In genomic region chr10:43576062-43576461, GRCh38 we compare ENCODE assay signal across 19 cellular contexts. TPM values are rescaled to one million over a fixed set of nuclear protein-coding genes. Genes with fewer than 3 reads are reported as not detected.
DNase-seq lines count a peak whose midpoint lies in the region; ATAC-seq and TF ChIP-seq lines count a peak whose summit lies in the region.
"Had no signal": no experiment of that assay in that cellular context is flagged by ENCODE, and none has a peak within 500 bp of the region (broad histone marks: within the 10 kb centered on the region; RNA-seq: fewer than 3 reads in every experiment).

No MANE protein-coding gene starts in this region.

- intact Hi-C loops in activated CD4-positive, alpha-beta T cell treated with anti-CD3 and anti-CD28 coated beads, Interleukin-2, amount 10 ng/mL, durations not matched to agents 24 days and 14 days (cut with micrococcal nuclease): no loop called here
- intact Hi-C loops in right lobe of liver (cut with DNase I): no loop called here

- H3K9me3 ChIP-seq in Loucy (ENCODE audit: insufficient read depth, low read depth, low read length): 0 out of 2 replicates have a peak, but pooled peaks cover 3% of the 10 kb centered on the region
- no peaks in the 10 kb centered on the region for H3K9me3 ChIP-seq in right lobe of liver
- H3K9me3 ChIP-seq: gastroesophageal sphincter, HAP-1, thyroid gland had no signal

- H3K27ac ChIP-seq in right lobe of liver: no peak overlapping the region
- H3K27ac ChIP-seq: A549, epithelial cell of prostate, gastroesophageal sphincter, thyroid gland had no signal

- H3K27me3 ChIP-seq in Loucy (ENCODE audit: insufficient read depth, low read length, poor library complexity, severe bottlenecking) (no peaks in the 10 kb centered on the region), right lobe of liver (no peaks in the 10 kb centered on the region)
- H3K27me3 ChIP-seq: gastroesophageal sphincter, thyroid gland had no signal

- no peak for TF ChIP-seq POLR2A in right lobe of liver (IDR thresholded peaks at IDR 0.05)

- H3K4me3 ChIP-seq in Loucy (ENCODE audit: low read length, poor library complexity, severe bottlenecking): no peak overlapping the region
- H3K4me3 ChIP-seq in right lobe of liver: no peak overlapping the region
- H3K4me3 ChIP-seq: A549, gastroesophageal sphincter, HAP-1, thyroid gland had no signal

- no peak overlapping the region for H3K27ac Mint-ChIP-seq in activated CD4-positive, alpha-beta T cell treated with anti-CD3 and anti-CD28 coated beads, Interleukin-2, amount 10 ng/mL, durations not matched to agents 24 days and 14 days
- no peak overlapping the region for H3K27ac Mint-ChIP-seq in activated naive CD8-positive, alpha-beta T cell treated with anti-CD3 and anti-CD28 coated beads, Interleukin-2, amount 50 U/mL, for 24 hours
- H3K27ac Mint-ChIP-seq in nephron progenitor cell: no peak overlapping the region

- TF ChIP-seq CTCF in Loucy (conservative IDR thresholded peaks at IDR 0.05; ENCODE audit: low read length) (no peak), nephron progenitor cell (IDR thresholded peaks at IDR 0.05) (no peak), right lobe of liver (IDR thresholded peaks at IDR 0.05) (no peak)

- 94% methylated on average over 4 of the region's 5 CpGs for WGBS in right lobe of liver (ENCODE audit: insufficient coverage, low coverage, low lambda C conversion rate, missing lambda C conversion rate)

- H3K4me1 ChIP-seq in Loucy (ENCODE audit: insufficient read depth, low read length, poor library complexity, severe bottlenecking): peaks cover 3% of the 10 kb centered on the region
- H3K4me1 ChIP-seq in right lobe of liver: no peaks in the 10 kb centered on the region
- H3K4me1 ChIP-seq: A549, HAP-1 had no signal

- H3K9me3 Mint-ChIP-seq in activated CD4-positive, alpha-beta T cell treated with anti-CD3 and anti-CD28 coated beads, Interleukin-2, amount 10 ng/mL, durations not matched to agents 24 days and 14 days: peaks cover 37% of the 10 kb centered on the region
- H3K9me3 Mint-ChIP-seq in activated naive CD8-positive, alpha-beta T cell treated with anti-CD3 and anti-CD28 coated beads, Interleukin-2, amount 50 U/mL, for 24 hours: peaks cover 50% of the 10 kb centered on the region
- peaks cover 53% of the 10 kb centered on the region for H3K9me3 Mint-ChIP-seq in nephron progenitor cell

- peaks cover 4% of the 10 kb centered on the region for H3K27me3 Mint-ChIP-seq in activated CD4-positive, alpha-beta T cell treated with anti-CD3 and anti-CD28 coated beads, Interleukin-2, amount 10 ng/mL, durations not matched to agents 24 days and 14 days
- H3K27me3 Mint-ChIP-seq in activated naive CD8-positive, alpha-beta T cell treated with anti-CD3 and anti-CD28 coated beads, Interleukin-2, amount 50 U/mL, for 24 hours: no peaks in the 10 kb centered on the region
- H3K27me3 Mint-ChIP-seq in nephron progenitor cell (ENCODE audit: low read depth, poor library complexity): peaks cover 17% of the 10 kb centered on the region

- peak overlapping the region; percentile 61 for H3K4me3 Mint-ChIP-seq in activated CD4-positive, alpha-beta T cell treated with anti-CD3 and anti-CD28 coated beads, Interleukin-2, amount 10 ng/mL, durations not matched to agents 24 days and 14 days
- peak overlapping the region; percentile 7 for H3K4me3 Mint-ChIP-seq in activated naive CD8-positive, alpha-beta T cell treated with anti-CD3 and anti-CD28 coated beads, Interleukin-2, amount 50 U/mL, for 24 hours
- H3K4me3 Mint-ChIP-seq in nephron progenitor cell: peak overlapping the region; percentile 52

- H3K4me2 ChIP-seq in Loucy (ENCODE audit: low read depth, low read length, poor library complexity, severe bottlenecking): no peak overlapping the region
- H3K4me2 ChIP-seq: A549 had no signal

- H3K36me3 ChIP-seq in Loucy (ENCODE audit: insufficient read depth, low read length) (no peaks in the 10 kb centered on the region), right lobe of liver (no peaks in the 10 kb centered on the region)
- H3K36me3 ChIP-seq: gastroesophageal sphincter, HAP-1, thyroid gland had no signal

- no peak for ATAC-seq in activated naive CD8-positive, alpha-beta T cell treated with anti-CD3 and anti-CD28 coated beads, Interleukin-2, amount 50 U/mL, for 24 hours
- ATAC-seq in right lobe of liver (no peak), GM19328 (IDR thresholded peaks at IDR 0.05; ENCODE audit: unreplicated experiment) (no peak)
- ATAC-seq: A549, gastroesophageal sphincter, Panc1 had no signal

- DNase-seq in activated CD4-positive, alpha-beta T cell treated with anti-CD3 and anti-CD28 coated beads, Interleukin-2, amount 10 ng/mL, durations not matched to agents 24 days and 14 days: no peak
- no peak for DNase-seq in activated CD4-positive, alpha-beta T cell treated with anti-CD3 and anti-CD28 coated beads for 48 hours
- no peak for DNase-seq in activated naive CD8-positive, alpha-beta T cell treated with anti-CD3 and anti-CD28 coated beads, Interleukin-2, amount 50 U/mL, for 24 hours
- no peak for DNase-seq in nephron progenitor cell
- no peak for DNase-seq in right lobe of liver
- DNase-seq in HPDE6-E6E7 (ENCODE audit: extremely low spot score): no peak
- DNase-seq: amniotic stem cell, MM.1S, NCI-H1930, NCI-H526 treated with DMSO at 0.1 percent for 48 hours, retina, thyroid gland had no signal

- no peak overlapping the region for H3K9ac ChIP-seq in Loucy (ENCODE audit: low read depth, low read length, poor library complexity, severe bottlenecking)

- peak overlapping the region; percentile 76 for H2AFZ ChIP-seq in Loucy (ENCODE audit: low read length)

- H3K9me2 ChIP-seq in Loucy (replicated peaks; ENCODE audit: low read depth, low read length): no peaks in the 10 kb centered on the region

- H3F3A ChIP-seq in Loucy (ENCODE audit: low read depth): no peaks in the 10 kb centered on the region

- no peaks in the 10 kb centered on the region for H4K20me1 ChIP-seq in Loucy (ENCODE audit: insufficient read depth, low read length, poor library complexity, severe bottlenecking)

- H3K36me3 Mint-ChIP-seq in activated CD4-positive, alpha-beta T cell treated with anti-CD3 and anti-CD28 coated beads, Interleukin-2, amount 10 ng/mL, durations not matched to agents 24 days and 14 days (ENCODE audit: low read depth): peaks cover 12% of the 10 kb centered on the region
- H3K36me3 Mint-ChIP-seq in activated naive CD8-positive, alpha-beta T cell treated with anti-CD3 and anti-CD28 coated beads, Interleukin-2, amount 50 U/mL, for 24 hours (ENCODE audit: low read depth): peaks cover 42% of the 10 kb centered on the region
- H3K36me3 Mint-ChIP-seq in nephron progenitor cell (ENCODE audit: low read depth): peaks cover 20% of the 10 kb centered on the region

- H3K4me1 Mint-ChIP-seq in activated CD4-positive, alpha-beta T cell treated with anti-CD3 and anti-CD28 coated beads, Interleukin-2, amount 10 ng/mL, durations not matched to agents 24 days and 14 days: peaks cover 21% of the 10 kb centered on the region
- H3K4me1 Mint-ChIP-seq in activated naive CD8-positive, alpha-beta T cell treated with anti-CD3 and anti-CD28 coated beads, Interleukin-2, amount 50 U/mL, for 24 hours: peaks cover 49% of the 10 kb centered on the region
- peaks cover 21% of the 10 kb centered on the region for H3K4me1 Mint-ChIP-seq in nephron progenitor cell

- H3K79me2 ChIP-seq in Loucy (ENCODE audit: insufficient read depth, low read length): no peaks in the 10 kb centered on the region

RNA-seq across cellular contexts. Expression of gene ZNF239, which starts 1.6 kb away (rescaled TPM):
- total RNA-seq in activated CD4-positive, alpha-beta T cell treated with anti-CD3 and anti-CD28 coated beads, Interleukin-2, amount 10 ng/mL, durations not matched to agents 24 days and 14 days: 2.5 TPM in 2 replicates
- 1 to 10 TPM in 3 of 6 experiments, under 1 TPM in 3; 0.56 to 1.7 (median 0.97) TPM for total RNA-seq in right lobe of liver

RNA-seq across cellular contexts. Expression of gene ZNF485, which starts 30.2 kb away (rescaled TPM):
- 7.1 and 9.2 TPM in 2 replicates for total RNA-seq in activated CD4-positive, alpha-beta T cell treated with anti-CD3 and anti-CD28 coated beads, Interleukin-2, amount 10 ng/mL, durations not matched to agents 24 days and 14 days
- 1 to 10 TPM; 1.1 to 3.8 (median 2.1) TPM for total RNA-seq in right lobe of liver

Comparison
In these comparisons a context has a peak if more than half of its experiments do, and no peak if none do; other contexts are left out.
1. H3K4me3 Mint-ChIP-seq: peak in every context shown above with its lines; median percentile 61 in activated CD4-positive, alpha-beta T cell treated with anti-CD3 and anti-CD28 coated beads, Interleukin-2, amount 10 ng/mL, durations not matched to agents 24 days and 14 days; 52 in nephron progenitor cell; 7 in activated naive CD8-positive, alpha-beta T cell treated with anti-CD3 and anti-CD28 coated beads, Interleukin-2, amount 50 U/mL, for 24 hours.